Comparison of ENCODE assay signal across 21 cellular contexts in genomic region chr15:98745179-98745578, GRCh38.
DNase-seq lines count a peak whose midpoint lies in the region; ATAC-seq and TF ChIP-seq lines count a peak whose summit lies in the region.
"Had no signal": no experiment of that assay in that cellular context is flagged by ENCODE, and none has a peak within 500 bp of the region (broad histone marks: within the 10 kb centered on the region; RNA-seq: fewer than 3 reads in every experiment).

No MANE protein-coding gene starts in this region.

- H3K9me3 Mint-ChIP-seq in naive thymus-derived CD4-positive, alpha-beta T cell, result peaks cover 0 to 2% (median 0%) of the 10 kb centered on the region in 11 donors
- H3K9me3 Mint-ChIP-seq: activated naive CD4-positive, alpha-beta T cell treated with anti-CD3 and anti-CD28 coated beads, Interleukin-2, amount 10 ng/mL, durations not matched to agents 7 days and 5 days; H9 had no signal

- H3K18ac ChIP-seq in mesenchymal stem cell (ENCODE audit: low read depth in 1 of 2, low read length in 2 of 2) (peak overlapping the region; percentile 28 to 38), neuronal stem cell (ENCODE audit: low read length) (no peak overlapping the region)

- H3K4me2 ChIP-seq in BLaER1 (peak overlapping the region; percentile 51), KMS-11 (peak overlapping the region; percentile 45; the same call in 1 of the 2 replicates), mesenchymal stem cell (ENCODE audit: low read length, poor library complexity, severe bottlenecking) (no peak overlapping the region), neuronal stem cell (ENCODE audit: insufficient read depth, low read length, poor library complexity, severe bottlenecking) (no peak overlapping the region)

- H3K27ac ChIP-seq in BLaER1 (no peak overlapping the region), KMS-11 (no peak overlapping the region; the same call in 1 of the 2 replicates), colonic mucosa (peak overlapping the region; percentile 46), mesenchymal stem cell (ENCODE audit: low read length, poor library complexity, severe bottlenecking) (no peak overlapping the region), neuronal stem cell (replicated peaks; ENCODE audit: low read length) (no peak overlapping the region)
- no peak overlapping the region for H3K27ac ChIP-seq in naive thymus-derived CD4-positive, alpha-beta T cell (ENCODE audit: low read depth, low read length)
- H3K27ac ChIP-seq: upper lobe of right lung had no signal

- H3K4me3 ChIP-seq in BLaER1 (no peak overlapping the region), KMS-11 (IDR thresholded peaks at IDR 0.05; ENCODE audit: insufficient read depth, low read depth, low read length) (no peak overlapping the region), colonic mucosa (no peak overlapping the region), mesenchymal stem cell (ENCODE audit: insufficient read depth in 1 of 2, low read depth in 1 of 2, low read length in 2 of 2) (no peak overlapping the region), neuronal stem cell (ENCODE audit: low read length in 2 of 2) (no peak overlapping the region), lower leg skin (ENCODE audit: low read depth, poor library complexity, severe bottlenecking) (no peak overlapping the region)
- no peak overlapping the region for H3K4me3 ChIP-seq in naive thymus-derived CD4-positive, alpha-beta T cell (ENCODE audit: low read length)
- H3K4me3 ChIP-seq: GM12878, lung, upper lobe of right lung had no signal

- no peak overlapping the region for H2BK120ac ChIP-seq in mesenchymal stem cell (ENCODE audit: low read depth, low read length)
- H2BK120ac ChIP-seq in neuronal stem cell (ENCODE audit: low read depth, low read length), result no peak overlapping the region

- TF ChIP-seq CTCF in KMS-11 (conservative IDR thresholded peaks at IDR 0.05; ENCODE audit: low read depth, low read length) (no peak), colonic mucosa (IDR thresholded peaks at IDR 0.05) (no peak), lower leg skin (IDR thresholded peaks at IDR 0.05) (no peak)

- 94% methylated on average over 3 of the region's 3 CpGs for WGBS in mesenchymal stem cell
- WGBS in neuronal stem cell (ENCODE audit: extremely low coverage in 2 of 2, insufficient read length in 2 of 2, insufficient replicate concordance in 1 of 2), 2 donors, result no CpG with 5 or more reads among the region's 3 CpGs
- 75 to 90% methylated on average over 3 of the region's 3 CpGs for WGBS in lower leg skin, 2 donors

- peaks cover 24% of the 10 kb centered on the region for H3K79me1 ChIP-seq in mesenchymal stem cell (replicated peaks; ENCODE audit: low read length, poor library complexity, severe bottlenecking)
- peaks cover 7% of the 10 kb centered on the region for H3K79me1 ChIP-seq in neuronal stem cell (ENCODE audit: low read depth, low read length)

- peak; percentile 58 for DNase-seq in colonic mucosa
- DNase-seq in mesenchymal stem cell, result no peak
- no peak for DNase-seq in naive thymus-derived CD4-positive, alpha-beta T cell
- no peak for DNase-seq in neuronal stem cell (ENCODE audit: low spot score)
- no peak for DNase-seq in lower leg skin (ENCODE audit: low spot score in 2 of 2)
- DNase-seq: activated naive CD4-positive, alpha-beta T cell treated with anti-CD3 and anti-CD28 coated beads, Interleukin-2, amount 10 ng/mL, durations not matched to agents 7 days and 5 days; AML-193; amygdala; H9; hippocampal formation; NCI-H2029 treated with DMSO at 0.1 percent for 48 hours; NCI-H345; NCI-H774; nucleus accumbens; stimulated activated CD4-positive, alpha-beta T cell treated with anti-CD3 and anti-CD28 coated beads, Interleukin-1b, Interleukin-23, amount 100 ng/mL, for 48 hours; upper lobe of right lung had no signal

- H2AFZ ChIP-seq in KMS-11 (ENCODE audit: low read depth) (no peak overlapping the region), mesenchymal stem cell (ENCODE audit: low read depth, low read length) (no peak overlapping the region), neuronal stem cell (ENCODE audit: low read length) (no peak overlapping the region)

- no peak for TF ChIP-seq POLR2A in lower leg skin (IDR thresholded peaks at IDR 0.05)

- intact Hi-C loops in colonic mucosa (cut with DNase I) (no loop called here), lower leg skin (cut with DNase I; ENCODE audit: low total_unique reads) (no loop called here)
- intact Hi-C loops in naive thymus-derived CD4-positive, alpha-beta T cell (cut with micrococcal nuclease), result no loop called here

- peaks cover 0 to 7% (median 0%) of the 10 kb centered on the region in 5 donors for H3K27me3 Mint-ChIP-seq in naive thymus-derived CD4-positive, alpha-beta T cell

- H3K4me1 ChIP-seq in BLaER1, result peaks cover 39% of the 10 kb centered on the region
- peaks cover 65% of the 10 kb centered on the region for H3K4me1 ChIP-seq in KMS-11 (ENCODE audit: low read depth, poor library complexity, severe bottlenecking)
- peaks cover 12% of the 10 kb centered on the region for H3K4me1 ChIP-seq in colonic mucosa
- H3K4me1 ChIP-seq in mesenchymal stem cell (ENCODE audit: control insufficient read depth, insufficient read depth, low read depth, low read length), result peaks cover 12% of the 10 kb centered on the region
- peaks cover 0 to 21% of the 10 kb centered on the region in 2 donors for H3K4me1 ChIP-seq in naive thymus-derived CD4-positive, alpha-beta T cell (ENCODE audit: control insufficient read depth in 2 of 2, insufficient read depth in 2 of 2, low read length in 2 of 2)
- peaks cover 5 to 6% of the 10 kb centered on the region in 2 donors for H3K4me1 ChIP-seq in neuronal stem cell (ENCODE audit: control insufficient read depth in 2 of 2, insufficient read depth in 1 of 2, low read depth in 1 of 2, low read length in 2 of 2)

- H3K9ac ChIP-seq in BLaER1 (no peak overlapping the region), KMS-11 (no peak overlapping the region), colonic mucosa (ENCODE audit: low read depth in 2 of 2, low read length in 2 of 2) (peak overlapping the region in 1 of 2 donors; percentile 3), mesenchymal stem cell (ENCODE audit: low read length) (no peak overlapping the region), neuronal stem cell (ENCODE audit: low read depth, low read length, poor library complexity) (no peak overlapping the region)

- H4K20me1 ChIP-seq in BLaER1, result peaks cover 100% of the 10 kb centered on the region
- H4K20me1 ChIP-seq in KMS-11 (ENCODE audit: insufficient read depth), result 0 out of 2 replicates have a peak, but pooled peaks cover 4% of the 10 kb centered on the region

- H3K4me1 Mint-ChIP-seq in naive thymus-derived CD4-positive, alpha-beta T cell, result peaks cover 38 to 87% (median 81%) of the 10 kb centered on the region in 7 donors

- no peak overlapping the region for H3K27ac Mint-ChIP-seq in naive thymus-derived CD4-positive, alpha-beta T cell
- H3K27ac Mint-ChIP-seq: activated naive CD4-positive, alpha-beta T cell treated with anti-CD3 and anti-CD28 coated beads, Interleukin-2, amount 10 ng/mL, durations not matched to agents 7 days and 5 days had no signal

- H3K9me3 ChIP-seq in BLaER1 (no peaks in the 10 kb centered on the region), colonic mucosa (no peaks in the 10 kb centered on the region), mesenchymal stem cell (ENCODE audit: control insufficient read depth, low read length) (no peaks in the 10 kb centered on the region), neuronal stem cell (replicated peaks in 1 of 2; ENCODE audit: control insufficient read depth in 2 of 2, insufficient read depth in 1 of 2, low read depth in 1 of 2, low read length in 2 of 2) (no peaks in the 10 kb centered on the region)
- no peaks in the 10 kb centered on the region for H3K9me3 ChIP-seq in naive thymus-derived CD4-positive, alpha-beta T cell (ENCODE audit: control insufficient read depth in 2 of 3, low read length in 3 of 3)
- H3K9me3 ChIP-seq: upper lobe of right lung had no signal

- no peak overlapping the region for H2BK5ac ChIP-seq in mesenchymal stem cell (ENCODE audit: low read depth, low read length, poor library complexity, severe bottlenecking)
- H2BK5ac ChIP-seq in neuronal stem cell (ENCODE audit: low read length), result no peak overlapping the region

- H2BK15ac ChIP-seq in mesenchymal stem cell (ENCODE audit: low read depth, poor library complexity, severe bottlenecking) (peak overlapping the region; percentile 70), neuronal stem cell (ENCODE audit: low read length) (no peak overlapping the region)

- H3K14ac ChIP-seq in mesenchymal stem cell (ENCODE audit: low read length in 2 of 2), result no peak overlapping the region
- no peak overlapping the region for H3K14ac ChIP-seq in neuronal stem cell (ENCODE audit: low read length)

- H3K23ac ChIP-seq in mesenchymal stem cell (ENCODE audit: low read length in 2 of 2) (no peak overlapping the region), neuronal stem cell (ENCODE audit: low read depth, low read length, poor library complexity) (no peak overlapping the region)

- no peaks in the 10 kb centered on the region for H3K27me3 ChIP-seq in BLaER1
- H3K27me3 ChIP-seq in KMS-11 (ENCODE audit: insufficient read depth, low read depth), result no peaks in the 10 kb centered on the region
- H3K27me3 ChIP-seq in colonic mucosa, result no peaks in the 10 kb centered on the region
- H3K27me3 ChIP-seq in mesenchymal stem cell (ENCODE audit: control insufficient read depth in 1 of 2, insufficient read depth in 1 of 2, low read length in 2 of 2), result no peaks in the 10 kb centered on the region
- H3K27me3 ChIP-seq in naive thymus-derived CD4-positive, alpha-beta T cell (ENCODE audit: control insufficient read depth in 2 of 2, insufficient read depth in 2 of 2, low read length in 2 of 2), result no peaks in the 10 kb centered on the region
- H3K27me3 ChIP-seq in neuronal stem cell (ENCODE audit: control insufficient read depth in 3 of 3, insufficient read depth in 3 of 3, low read depth in 1 of 3, low read length in 3 of 3), result no peaks in the 10 kb centered on the region
- H3K27me3 ChIP-seq: upper lobe of right lung had no signal

- H3K79me2 ChIP-seq in KMS-11 (ENCODE audit: insufficient read depth, low read depth), result peaks cover 70% of the 10 kb centered on the region

- H3K36me3 ChIP-seq in BLaER1 (0 out of 2 replicates have a peak, but pooled peaks cover 7% of the 10 kb centered on the region), KMS-11 (ENCODE audit: insufficient read depth) (no peaks in the 10 kb centered on the region), colonic mucosa (no peaks in the 10 kb centered on the region), mesenchymal stem cell (ENCODE audit: control insufficient read depth in 1 of 2, insufficient read depth in 2 of 2, low read depth in 1 of 2, low read length in 2 of 2) (no peaks in the 10 kb centered on the region), neuronal stem cell (replicated peaks in 1 of 2; ENCODE audit: control insufficient read depth in 2 of 2, insufficient read depth in 2 of 2, low read length in 2 of 2) (no peaks in the 10 kb centered on the region)
- no peaks in the 10 kb centered on the region for H3K36me3 ChIP-seq in naive thymus-derived CD4-positive, alpha-beta T cell (ENCODE audit: control insufficient read depth in 2 of 3, insufficient read depth in 3 of 3, low read length in 3 of 3)
- H3K36me3 ChIP-seq: upper lobe of right lung had no signal

- H2AK5ac ChIP-seq in mesenchymal stem cell (ENCODE audit: low read length, severe bottlenecking) (peak overlapping the region; percentile 77), neuronal stem cell (ENCODE audit: low read depth, low read length) (no peak overlapping the region)

- H3K4ac ChIP-seq in mesenchymal stem cell (ENCODE audit: low read depth in 1 of 2, low read length in 2 of 2), result no peak overlapping the region
- no peak overlapping the region for H3K4ac ChIP-seq in neuronal stem cell (ENCODE audit: low read length)

- H4K8ac ChIP-seq in mesenchymal stem cell (ENCODE audit: low read length), result peak overlapping the region; percentile 75
- H4K8ac ChIP-seq in neuronal stem cell (ENCODE audit: low read depth, low read length), result no peak overlapping the region

- H3K36me3 Mint-ChIP-seq in naive thymus-derived CD4-positive, alpha-beta T cell, result peaks cover 0 to 8% (median 0%) of the 10 kb centered on the region in 5 donors
- H3K36me3 Mint-ChIP-seq: activated naive CD4-positive, alpha-beta T cell treated with anti-CD3 and anti-CD28 coated beads, Interleukin-2, amount 10 ng/mL, durations not matched to agents 7 days and 5 days had no signal

- peak overlapping the region in 5 of 10 donors; percentile 10 to 46 (median 26) for H3K4me3 Mint-ChIP-seq in naive thymus-derived CD4-positive, alpha-beta T cell
- H3K4me3 Mint-ChIP-seq: activated naive CD4-positive, alpha-beta T cell treated with anti-CD3 and anti-CD28 coated beads, Interleukin-2, amount 10 ng/mL, durations not matched to agents 7 days and 5 days; H9 had no signal

- POLR2A ChIA-PET in naive thymus-derived CD4-positive, alpha-beta T cell (lab: Charles Lee), result no interaction called here

- CTCF ChIA-PET in naive thymus-derived CD4-positive, alpha-beta T cell (lab: Charles Lee), result no interaction called here

- H4K91ac ChIP-seq in mesenchymal stem cell (ENCODE audit: low read length), result no peak overlapping the region
- no peak overlapping the region for H4K91ac ChIP-seq in neuronal stem cell (ENCODE audit: low read depth, low read length, poor library complexity)

- H2BK12ac ChIP-seq in mesenchymal stem cell (ENCODE audit: low read length in 2 of 2), result no peak overlapping the region
- H2BK12ac ChIP-seq in neuronal stem cell (ENCODE audit: low read length), result no peak overlapping the region

- no peak for ATAC-seq in naive thymus-derived CD4-positive, alpha-beta T cell
- no peak for ATAC-seq in HG03354 (IDR thresholded peaks at IDR 0.05; ENCODE audit: poor library complexity, severe bottlenecking, unreplicated experiment)
- ATAC-seq: GM12878, upper lobe of right lung had no signal

Comparison
In these comparisons a context has a peak if more than half of its experiments do, and no peak if none do; other contexts are left out.
1. H3K4me2 ChIP-seq: peak in BLaER1 (single experiment) and KMS-11 (single experiment); none in mesenchymal stem cell (single experiment) and neuronal stem cell (single experiment).